14 cellular contexts compared by ENCODE assay signal in genomic region chr19:56312787-56313343, GRCh38. TPM values are rescaled to one million over a fixed set of nuclear protein-coding genes. Genes with fewer than 3 reads are reported as not detected.
DNase-seq lines count a peak whose midpoint lies in the region; ATAC-seq and TF ChIP-seq lines count a peak whose summit lies in the region.
"Had no signal": no experiment of that assay in that cellular context is flagged by ENCODE, and none has a peak within 500 bp of the region (broad histone marks: within the 10 kb centered on the region; RNA-seq: fewer than 3 reads in every experiment).

No MANE protein-coding gene starts in this region.

- H3K9me3 ChIP-seq in left ventricle myocardium inferior (replicated peaks) (no peaks in the 10 kb centered on the region), heart right ventricle (no peaks in the 10 kb centered on the region), upper lobe of right lung (no peaks in the 10 kb centered on the region)

- ATAC-seq in heart right ventricle (no peak), activated B cell treated with CpG ODN at 0.5 μM for 24 hours (ENCODE audit: low read depth) (no peak), upper lobe of right lung (no peak), GM19351 (IDR thresholded peaks at IDR 0.05; ENCODE audit: unreplicated experiment) (no peak)

- H3K27ac Mint-ChIP-seq in activated B cell treated with CpG ODN at 0.5 μM for 24 hours (peak overlapping the region; percentile 47), glutamatergic neuron (ENCODE audit: unreplicated experiment) (peak overlapping the region; percentile 30)

- WGBS in heart right ventricle, 2 donors: 75 to 84% methylated on average over 7 of the region's 7 CpGs

- H3K36me3 Mint-ChIP-seq in activated B cell treated with CpG ODN at 0.5 μM for 24 hours (ENCODE audit: low read depth) (peaks cover 31% of the 10 kb centered on the region), glutamatergic neuron (ENCODE audit: unreplicated experiment) (peaks cover 6% of the 10 kb centered on the region)

- no peak for TF ChIP-seq CTCF in left ventricle myocardium inferior (IDR thresholded peaks at IDR 0.05; ENCODE audit: borderline replicate concordance)
- TF ChIP-seq CTCF in heart right ventricle (IDR thresholded peaks at IDR 0.05): no peak
- TF ChIP-seq CTCF in activated B cell treated with CpG ODN at 0.5 μM for 24 hours (IDR thresholded peaks at IDR 0.05): no peak
- no peak for TF ChIP-seq CTCF in glutamatergic neuron (IDR thresholded peaks at IDR 0.05; ENCODE audit: partially characterized antibody, unreplicated experiment)
- no peak for TF ChIP-seq CTCF in upper lobe of right lung (IDR thresholded peaks at IDR 0.05)

- DNase-seq in left ventricle myocardium inferior (no peak), heart right ventricle (no peak), activated B cell treated with CpG ODN at 0.5 μM for 24 hours (no peak), glutamatergic neuron (no peak), upper lobe of right lung (no peak), substantia nigra (lab: John Stamatoyannopoulos, UW) (no peak), globus pallidus (ENCODE audit: low spot score) (no peak)
- DNase-seq: brain microvascular endothelial cell; effector CD4-positive, alpha-beta T cell; NCI-H1105; NCI-H345 had no signal

- POLR2A ChIA-PET in activated B cell treated with CpG ODN at 0.5 μM for 24 hours (lab: Charles Lee): no interaction called here

- H3K27ac ChIP-seq in left ventricle myocardium inferior (replicated peaks) (peak overlapping the region; percentile 99), heart right ventricle (no peak overlapping the region), upper lobe of right lung (peak overlapping the region; percentile 95), substantia nigra (ENCODE audit: low read depth, low read length, poor library complexity, severe bottlenecking) (no peak overlapping the region)

- no peak overlapping the region for H3K4me3 ChIP-seq in left ventricle myocardium inferior
- H3K4me3 ChIP-seq in heart right ventricle: no peak overlapping the region
- no peak overlapping the region for H3K4me3 ChIP-seq in upper lobe of right lung

- H3K27me3 Mint-ChIP-seq in activated B cell treated with CpG ODN at 0.5 μM for 24 hours: no peaks in the 10 kb centered on the region
- peaks cover 8% of the 10 kb centered on the region for H3K27me3 Mint-ChIP-seq in glutamatergic neuron (ENCODE audit: unreplicated experiment)

- intact Hi-C loops in left ventricle myocardium inferior (cut with micrococcal nuclease) (no loop called here), heart right ventricle (cut with DNase I) (loop anchor here in 2 of 10 donors (10.0 kb wide), 1 partner anchor 168 kb away; the partner anchor contains the start of gene ZNF444 (in 2 of the 2)), activated B cell treated with CpG ODN at 0.5 μM for 24 hours (cut with micrococcal nuclease) (loop anchor here (10.0 kb wide), 1 partner anchor 668 kb away; the partner anchor contains the start of genes CCDC106, ZNF580 and ZNF581), upper lobe of right lung (cut with DNase I) (no loop called here)

- H3K9me3 Mint-ChIP-seq in activated B cell treated with CpG ODN at 0.5 μM for 24 hours (no peaks in the 10 kb centered on the region), glutamatergic neuron (ENCODE audit: unreplicated experiment) (peaks cover 8% of the 10 kb centered on the region)

- H3K4me3 Mint-ChIP-seq in activated B cell treated with CpG ODN at 0.5 μM for 24 hours (peak overlapping the region; percentile 50), glutamatergic neuron (ENCODE audit: unreplicated experiment) (peak overlapping the region; percentile 97)

- CTCF ChIA-PET in activated B cell treated with CpG ODN at 0.5 μM for 24 hours (lab: Charles Lee): interaction anchor here (1.1 kb wide), 1 partner anchor 232 kb away, joined by 4 read pairs; no protein-coding TSS in a partner anchor

- no peaks in the 10 kb centered on the region for H3K27me3 ChIP-seq in left ventricle myocardium inferior (ENCODE audit: low read depth)
- no peaks in the 10 kb centered on the region for H3K27me3 ChIP-seq in heart right ventricle
- no peaks in the 10 kb centered on the region for H3K27me3 ChIP-seq in upper lobe of right lung
- H3K27me3 ChIP-seq: brain microvascular endothelial cell had no signal

- H3K4me1 ChIP-seq in left ventricle myocardium inferior: peaks cover 37% of the 10 kb centered on the region
- H3K4me1 ChIP-seq in heart right ventricle: peaks cover 0 to 37% (median 18%) of the 10 kb centered on the region in 9 donors
- peaks cover 15% of the 10 kb centered on the region for H3K4me1 ChIP-seq in upper lobe of right lung

- H3K36me3 ChIP-seq in left ventricle myocardium inferior: peaks cover 13% of the 10 kb centered on the region
- H3K36me3 ChIP-seq in heart right ventricle: peaks cover 0 to 40% (median 10%) of the 10 kb centered on the region in 9 donors
- H3K36me3 ChIP-seq in upper lobe of right lung: no peaks in the 10 kb centered on the region
- H3K36me3 ChIP-seq: brain microvascular endothelial cell had no signal

- H3K4me1 Mint-ChIP-seq in activated B cell treated with CpG ODN at 0.5 μM for 24 hours (peaks cover 19% of the 10 kb centered on the region), glutamatergic neuron (ENCODE audit: low read depth, unreplicated experiment) (peaks cover 19% of the 10 kb centered on the region)

RNA-seq across cellular contexts. Expression of gene ZSCAN5A, which starts 1.8 kb away (rescaled TPM):
- 16.7 TPM for total RNA-seq in left ventricle myocardium inferior
- total RNA-seq in heart right ventricle: 10 to 100 TPM; 17.7 to 33.4 (median 21.4) TPM
- 10 to 100 TPM in 1 of 2 donors, 1 to 10 TPM in 1; 9.5 to 10.4 TPM for polyA plus RNA-seq in heart right ventricle
- 14.0 and 17.8 TPM in 2 replicates for total RNA-seq in activated B cell treated with CpG ODN at 0.5 μM for 24 hours
- 13.1 TPM for total RNA-seq in glutamatergic neuron (ENCODE audit: unreplicated experiment)
- total RNA-seq in upper lobe of right lung: 14.8 TPM

RNA-seq across cellular contexts. Expression of gene EDDM13, which starts 40.3 kb away (rescaled TPM):
- total RNA-seq in left ventricle myocardium inferior (0.55 TPM), heart right ventricle (under 1 TPM in 3 of 10 donors, not detected in 7; 0.50 to 0.87 (median 0.61) TPM), activated B cell treated with CpG ODN at 0.5 μM for 24 hours (not detected in 2 replicates), glutamatergic neuron (ENCODE audit: unreplicated experiment) (not detected), upper lobe of right lung (1.1 TPM)
- under 1 TPM in 1 of 2 donors, not detected in 1; 0.39 TPM for polyA plus RNA-seq in heart right ventricle
- total RNA-seq: posterior vena cava, SK-MEL-5 had no signal

Comparison
In these comparisons a context has a peak if more than half of its experiments do, and no peak if none do; other contexts are left out.
1. H3K27ac ChIP-seq: peak in left ventricle myocardium inferior (single experiment) and upper lobe of right lung (single experiment); none in heart right ventricle (0 of 10) and substantia nigra (single experiment).